10 cellular contexts compared by ENCODE assay signal in the genomic region with DNA sequence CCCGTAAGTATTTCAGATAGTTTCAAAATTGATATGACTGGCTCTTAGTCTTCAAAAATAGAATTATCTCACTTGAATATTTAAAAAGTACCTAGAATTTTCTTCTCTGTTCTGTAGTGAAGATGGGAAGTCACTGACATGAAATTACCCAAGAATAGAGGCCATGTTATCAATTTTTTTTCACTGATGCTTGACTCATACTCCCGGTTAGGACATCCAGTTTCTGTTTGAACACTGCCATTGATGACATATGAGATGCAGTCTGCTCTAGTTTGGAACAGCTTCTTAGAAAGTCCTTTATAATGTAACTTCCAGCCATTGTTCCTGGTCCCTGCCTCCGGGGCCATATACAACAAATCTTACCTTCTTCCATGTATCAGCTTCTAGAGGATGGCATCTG. TPM values are rescaled to one million over a fixed set of nuclear protein-coding genes. Genes with fewer than 3 reads are reported as not detected.
A peak's percentile ranks its signal among the peaks of the same experiment; 100 is the strongest.
DNase-seq lines count a peak whose midpoint lies in the region; ATAC-seq lines count a peak whose summit lies in the region.
"Had no signal": no experiment of that assay in that cellular context is flagged by ENCODE, and none has a peak within 500 bp of the region (broad histone marks: within the 10 kb centered on the region; RNA-seq: fewer than 3 reads in every experiment).

No MANE protein-coding gene starts in this region.

- peaks cover under 1% of the 10 kb centered on the region for H3K36me3 Mint-ChIP-seq in activated CD4-positive, alpha-beta T cell treated with anti-CD3 and anti-CD28 coated beads, Interleukin-2, amount 10 ng/mL, durations not matched to agents 24 days and 14 days (ENCODE audit: low read depth)

- H3K36me3 ChIP-seq in adipocyte (ENCODE audit: control insufficient read depth, insufficient read depth, low read length, severe bottlenecking) (peaks cover 22% of the 10 kb centered on the region), skeletal muscle satellite cell (ENCODE audit: insufficient read depth, low read length) (peaks cover 11% of the 10 kb centered on the region)

- H3K4me3 Mint-ChIP-seq in activated CD4-positive, alpha-beta T cell treated with anti-CD3 and anti-CD28 coated beads, Interleukin-2, amount 10 ng/mL, durations not matched to agents 24 days and 14 days, result no peak overlapping the region

- H3K27me3 ChIP-seq in adipocyte (replicated peaks; ENCODE audit: control insufficient read depth, insufficient read depth, low read length), result no peaks in the 10 kb centered on the region
- H3K27me3 ChIP-seq in skeletal muscle satellite cell (ENCODE audit: control insufficient read depth, insufficient read depth, low read length), result no peaks in the 10 kb centered on the region

- peaks cover 12% of the 10 kb centered on the region for H3K4me1 ChIP-seq in adipocyte (ENCODE audit: control insufficient read depth, insufficient read depth, low read length)
- H3K4me1 ChIP-seq in skeletal muscle satellite cell (ENCODE audit: control insufficient read depth, insufficient read depth, low read length), result peaks cover 9% of the 10 kb centered on the region

- ATAC-seq in HG02610 (IDR thresholded peaks at IDR 0.05; ENCODE audit: unreplicated experiment), result peak; percentile 82
- ATAC-seq in HG03280 (IDR thresholded peaks at IDR 0.05; ENCODE audit: unreplicated experiment), result no peak

- H3K9me3 ChIP-seq in adipocyte (ENCODE audit: control insufficient read depth, low read length) (no peaks in the 10 kb centered on the region), skeletal muscle satellite cell (replicated peaks; ENCODE audit: low read length) (no peaks in the 10 kb centered on the region)

- peak overlapping the region; percentile 55 for H3K27ac Mint-ChIP-seq in activated CD4-positive, alpha-beta T cell treated with anti-CD3 and anti-CD28 coated beads, Interleukin-2, amount 10 ng/mL, durations not matched to agents 24 days and 14 days

- no peaks in the 10 kb centered on the region for H3K9me3 Mint-ChIP-seq in activated CD4-positive, alpha-beta T cell treated with anti-CD3 and anti-CD28 coated beads, Interleukin-2, amount 10 ng/mL, durations not matched to agents 24 days and 14 days

- H3K9ac ChIP-seq in adipocyte (ENCODE audit: low read length) (peak overlapping the region; percentile 23), skeletal muscle satellite cell (ENCODE audit: low read depth, low read length) (no peak overlapping the region)

- H3K4me3 ChIP-seq in adipocyte (ENCODE audit: low read length) (no peak overlapping the region), skeletal muscle satellite cell (ENCODE audit: low read length) (no peak overlapping the region)

- peak overlapping the region; percentile 22 for H3K4me2 ChIP-seq in skeletal muscle satellite cell (ENCODE audit: low read length)

- intact Hi-C loops in activated CD4-positive, alpha-beta T cell treated with anti-CD3 and anti-CD28 coated beads, Interleukin-2, amount 10 ng/mL, durations not matched to agents 24 days and 14 days (cut with micrococcal nuclease), result loop anchor here (1.0 to 2.0 kb wide), 3 partner anchors 25 to 50 kb away; no protein-coding TSS in a partner anchor

- peaks cover 19% of the 10 kb centered on the region for H3K4me1 Mint-ChIP-seq in activated CD4-positive, alpha-beta T cell treated with anti-CD3 and anti-CD28 coated beads, Interleukin-2, amount 10 ng/mL, durations not matched to agents 24 days and 14 days

- no peak for DNase-seq in activated CD4-positive, alpha-beta T cell treated with anti-CD3 and anti-CD28 coated beads, Interleukin-2, amount 10 ng/mL, durations not matched to agents 24 days and 14 days
- no peak for DNase-seq in activated CD4-positive, alpha-beta T cell treated with anti-CD3 and anti-CD28 coated beads, Interleukin-2, amount 50 U/mL, for 48 hours
- DNase-seq in adipocyte (ENCODE audit: low read depth) (peak; percentile 72), NCI-H2196 treated with DMSO at 0.1 percent for 48 hours (lab: John Stamatoyannopoulos, UW; ENCODE audit: unreplicated experiment) (no peak), NCI-H1048 (lab: John Stamatoyannopoulos, UW) (no peak)
- DNase-seq: H7, NCI-H2107 had no signal

- no peaks in the 10 kb centered on the region for H3K27me3 Mint-ChIP-seq in activated CD4-positive, alpha-beta T cell treated with anti-CD3 and anti-CD28 coated beads, Interleukin-2, amount 10 ng/mL, durations not matched to agents 24 days and 14 days

RNA-seq across cellular contexts. Expression of a gene that starts 26.0 kb away (rescaled TPM):
- total RNA-seq in activated CD4-positive, alpha-beta T cell treated with anti-CD3 and anti-CD28 coated beads, Interleukin-2, amount 10 ng/mL, durations not matched to agents 24 days and 14 days, result 17.9 and 19.1 TPM in 2 replicates
- 62.3 and 98.9 TPM in 2 replicates for total RNA-seq in skeletal muscle satellite cell (2012; rRNA removed)
